ENCODE assay signal across 31 cellular contexts in genomic region chr19:51083181-51083580, GRCh38. TPM values are rescaled to one million over a fixed set of nuclear protein-coding genes. Genes with fewer than 3 reads are reported as not detected.
"Had no signal": no experiment of that assay in that cellular context is flagged by ENCODE, and none has a peak within 500 bp of the region (broad histone marks: within the 10 kb centered on the region; RNA-seq: fewer than 3 reads in every experiment).

No MANE protein-coding gene starts in this region.

- H3K9me3 ChIP-seq: left ventricle myocardium inferior, mucosa of descending colon, ovary, right atrium auricular region, right lobe of liver, tibial nerve, vagina had no signal

- DNase-seq: islet precursor cell; left ventricle myocardium inferior; mesendoderm; midbrain; mucosa of descending colon; naive thymus-derived CD4-positive, alpha-beta T cell; right lobe of liver; stimulated activated CD4-positive, alpha-beta T cell treated with anti-CD3 and anti-CD28 coated beads, Interleukin-1b, Interleukin-23, amount 100 ng/mL, for 48 hours; stimulated activated CD4-positive, alpha-beta T cell treated with anti-CD3 and anti-CD28 coated beads, Interleukin-2, amount 100 ng/mL, for 48 hours; stimulated activated CD4-positive, alpha-beta T cell treated with anti-CD3 and anti-CD28 coated beads, Interleukin-4, amount 100 ng/mL, for 4 hours; stimulated activated CD8-positive, alpha-beta memory T cell treated with anti-CD3 and anti-CD28 coated beads, Interleukin-4, amount 100 ng/mL, for 48 hours; stimulated activated naive CD4-positive, alpha-beta T cell treated with Interleukin-2 at 50 U/mL for 16 hours; stimulated activated naive CD8-positive, alpha-beta T cell treated with anti-CD3 and anti-CD28 coated beads, Interleukin-15, amount 100 ng/mL, for 72 hours; substantia nigra had no signal

- H3K36me3 Mint-ChIP-seq: natural killer cell treated with Interleukin-12 subunit alpha and Interleukin-12 subunit beta and Interleukin-15 and Interleukin-18, amount 100 ng/mL, for 72 hours; type B pancreatic cell had no signal

- H3K4me1 Mint-ChIP-seq: stimulated activated memory B cell treated with anti-CD40 and anti-IgM and Interleukin-4, amounts not matched to agents 10 μg/mL and 1 μg/mL and 100 μg/mL, for 72 hours; stimulated activated naive CD8-positive, alpha-beta T cell treated with anti-CD3 and anti-CD28 coated beads, Interleukin-15, amount 100 ng/mL, for 72 hours had no signal

- H3K9me3 Mint-ChIP-seq: natural killer cell treated with Interleukin-12 subunit alpha and Interleukin-12 subunit beta and Interleukin-15 and Interleukin-18, amount 100 ng/mL, for 72 hours; stimulated activated memory B cell treated with anti-CD40 and anti-IgM and Interleukin-4, amounts not matched to agents 10 μg/mL and 1 μg/mL and 100 μg/mL, for 72 hours; stimulated activated naive CD8-positive, alpha-beta T cell treated with anti-CD3 and anti-CD28 coated beads, Interleukin-15, amount 100 ng/mL, for 72 hours; type B pancreatic cell had no signal

- H3K27ac Mint-ChIP-seq: naive thymus-derived CD4-positive, alpha-beta T cell; natural killer cell treated with Interleukin-12 subunit alpha and Interleukin-12 subunit beta and Interleukin-15 and Interleukin-18, amount 100 ng/mL, for 72 hours; progenitor cell of endocrine pancreas; stimulated activated memory B cell treated with anti-CD40 and anti-IgM and Interleukin-4, amounts not matched to agents 10 μg/mL and 1 μg/mL and 100 μg/mL, for 72 hours; type B pancreatic cell had no signal

- H3K4me3 Mint-ChIP-seq: naive thymus-derived CD4-positive, alpha-beta T cell; natural killer cell treated with Interleukin-12 subunit alpha and Interleukin-12 subunit beta and Interleukin-15 and Interleukin-18, amount 100 ng/mL, for 72 hours; stimulated activated memory B cell treated with anti-CD40 and anti-IgM and Interleukin-4, amounts not matched to agents 10 μg/mL and 1 μg/mL and 100 μg/mL, for 72 hours; stimulated activated naive CD8-positive, alpha-beta T cell treated with anti-CD3 and anti-CD28 coated beads, Interleukin-15, amount 100 ng/mL, for 72 hours; type B pancreatic cell had no signal

- ATAC-seq: mucosa of descending colon; naive thymus-derived CD4-positive, alpha-beta T cell; natural killer cell treated with Interleukin-12 subunit alpha and Interleukin-12 subunit beta and Interleukin-15 and Interleukin-18, amount 100 ng/mL, for 72 hours; right lobe of liver; stimulated activated memory B cell treated with anti-CD40 and anti-IgM and Interleukin-4, amounts not matched to agents 10 μg/mL and 1 μg/mL and 100 μg/mL, for 72 hours; stimulated activated naive CD8-positive, alpha-beta T cell treated with anti-CD3 and anti-CD28 coated beads, Interleukin-15, amount 100 ng/mL, for 72 hours had no signal

RNA-seq across cellular contexts. Expression of gene KLK14, which starts 0.5 kb away (rescaled TPM):
- total RNA-seq: kidney epithelial cell, myocyte, omental fat pad, pulmonary artery endothelial cell, renal cortical epithelial cell, skeletal muscle tissue, temporal lobe, tibial nerve, urinary bladder, vagina had no signal

RNA-seq across cellular contexts. Expression of gene KLK13, which starts 18.3 kb away (rescaled TPM):
- total RNA-seq: left ventricle myocardium inferior; myocyte; naive thymus-derived CD4-positive, alpha-beta T cell; natural killer cell treated with Interleukin-12 subunit alpha and Interleukin-12 subunit beta and Interleukin-15 and Interleukin-18, amount 100 ng/mL, for 72 hours; omental fat pad; pulmonary artery endothelial cell; renal cortical epithelial cell; right atrium auricular region; right lobe of liver; skeletal muscle tissue; temporal lobe; urinary bladder had no signal

RNA-seq across cellular contexts. Expression of gene SIGLEC9, which starts 41.5 kb away (rescaled TPM):
- total RNA-seq: myocyte, progenitor cell of endocrine pancreas, pulmonary artery endothelial cell, renal cortical epithelial cell, smooth muscle cell had no signal

RNA-seq across cellular contexts. Expression of gene KLK12, which starts 48.4 kb away (rescaled TPM):
- total RNA-seq: kidney epithelial cell; left ventricle myocardium inferior; myocyte; naive thymus-derived CD4-positive, alpha-beta T cell; natural killer cell treated with Interleukin-12 subunit alpha and Interleukin-12 subunit beta and Interleukin-15 and Interleukin-18, amount 100 ng/mL, for 72 hours; omental fat pad; ovary; pulmonary artery endothelial cell; renal cortical epithelial cell; right atrium auricular region; right lobe of liver; skeletal muscle tissue; temporal lobe; tibial nerve; urinary bladder had no signal
